1 cellular context compared by ENCODE assay signal in the genomic region with DNA sequence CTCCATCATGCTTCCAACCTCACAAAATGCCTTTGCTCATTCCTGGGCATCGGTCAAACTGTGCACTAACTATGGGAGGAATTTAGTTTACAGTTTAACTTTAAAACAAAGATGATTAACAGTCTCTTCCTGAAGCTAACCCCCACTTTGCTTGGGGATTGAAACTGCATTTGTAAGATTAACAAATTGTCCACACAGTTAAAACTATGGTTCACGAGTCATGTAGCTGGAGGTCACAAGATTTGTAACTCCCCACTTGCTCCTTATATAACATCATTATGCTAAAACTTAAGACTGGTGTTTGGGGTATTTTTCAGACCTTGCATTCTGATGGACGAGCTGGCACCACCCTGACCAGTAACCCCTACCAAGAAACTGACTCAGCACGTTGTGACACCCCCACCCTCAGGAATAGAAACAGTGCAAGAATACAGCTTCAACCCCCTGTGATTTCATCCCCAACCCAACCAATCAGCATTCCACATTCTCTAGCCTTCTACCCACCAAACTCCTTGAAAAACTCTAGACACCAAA.
TF ChIP-seq lines count a peak whose summit lies in the region.

No MANE protein-coding gene starts in this region.

TF ChIP-seq in IMR-90, 13 proteins besides CTCF, POLR2A, EP300 and RAD21:
- TF ChIP-seq MAFK (IDR thresholded peaks at IDR 0.05; ENCODE audit: low read depth, low read length), result peak; percentile 56
- no peak for TF ChIP-seq CHD1 (IDR thresholded peaks at IDR 0.05; ENCODE audit: low read depth, low read length)
TF ChIP-seq in IMR-90: peak in this region for 1.
